In genomic region chr12:32108829-32109228, GRCh38 we compare ENCODE assay signal across 9 cellular contexts. TPM values are rescaled to one million over a fixed set of nuclear protein-coding genes. Genes with fewer than 3 reads are reported as not detected.
DNase-seq lines count a peak whose midpoint lies in the region; ATAC-seq and TF ChIP-seq lines count a peak whose summit lies in the region.
"Had no signal": no experiment of that assay in that cellular context is flagged by ENCODE, and none has a peak within 500 bp of the region (broad histone marks: within the 10 kb centered on the region; RNA-seq: fewer than 3 reads in every experiment).

No MANE protein-coding gene starts in this region.

- H3K9me3 Mint-ChIP-seq in activated T-cell treated with anti-CD3 and anti-CD28 coated beads, Interleukin-2, amount 50 U/mL, for 4 hours: no peaks in the 10 kb centered on the region
- H3K9me3 Mint-ChIP-seq in T-cell: no peaks in the 10 kb centered on the region

- POLR2A ChIA-PET in T-cell (lab: Charles Lee): no interaction called here

- H3K27me3 Mint-ChIP-seq in activated T-cell treated with anti-CD3 and anti-CD28 coated beads, Interleukin-2, amount 50 U/mL, for 4 hours (ENCODE audit: low read depth): no peaks in the 10 kb centered on the region
- no peaks in the 10 kb centered on the region for H3K27me3 Mint-ChIP-seq in T-cell

- H3K4me3 ChIP-seq in fibroblast of mammary gland (ENCODE audit: control insufficient read depth, low read depth, low read length): peak overlapping the region; percentile 95

- CTCF ChIA-PET in T-cell (lab: Charles Lee): interaction anchor here in 1 of 2 donors (0.7 kb wide), 1 partner anchor 203 kb away, joined by 3 read pairs; no protein-coding TSS in a partner anchor

- H3K4me3 Mint-ChIP-seq in activated T-cell treated with anti-CD3 and anti-CD28 coated beads, Interleukin-2, amount 50 U/mL, for 4 hours: peak overlapping the region; percentile 40
- peak overlapping the region; percentile 65 to 93 (median 69) for H3K4me3 Mint-ChIP-seq in T-cell

- no peak for TF ChIP-seq CTCF in fibroblast of mammary gland (conservative IDR thresholded peaks at IDR 0.05; ENCODE audit: control insufficient read depth, insufficient read depth, low read depth, low read length)

- peaks cover 27% of the 10 kb centered on the region for H3K4me1 Mint-ChIP-seq in activated T-cell treated with anti-CD3 and anti-CD28 coated beads, Interleukin-2, amount 50 U/mL, for 4 hours (ENCODE audit: low read depth)
- peaks cover 29 to 36% (median 33%) of the 10 kb centered on the region in 3 donors for H3K4me1 Mint-ChIP-seq in T-cell

- peak overlapping the region in 1 of 2 donors; percentile 78 for H3K27ac Mint-ChIP-seq in T-cell

- H3K36me3 Mint-ChIP-seq in activated T-cell treated with anti-CD3 and anti-CD28 coated beads, Interleukin-2, amount 50 U/mL, for 4 hours (ENCODE audit: insufficient read depth): peaks cover 6% of the 10 kb centered on the region
- H3K36me3 Mint-ChIP-seq in T-cell: peaks cover 10% of the 10 kb centered on the region

- ATAC-seq in activated T-cell treated with anti-CD3 and anti-CD28 coated beads, Interleukin-2, amount 50 U/mL, for 4 hours: no peak
- no peak for ATAC-seq in T-cell (replicated peaks in 1 of 4)
- no peak for ATAC-seq in GM18511 (IDR thresholded peaks at IDR 0.05; ENCODE audit: unreplicated experiment)

- DNase-seq in activated T-cell treated with anti-CD3 and anti-CD28 coated beads, Interleukin-2, amount 50 U/mL, for 4 hours: no peak
- no peak for DNase-seq in activated T-cell treated with anti-CD3 and anti-CD28 coated beads, Interleukin-2, amount 50 U/mL, for 48 hours
- no peak for DNase-seq in T-cell
- DNase-seq in fibroblast of mammary gland (ENCODE audit: low read depth): no peak
- peak; percentile 52 for DNase-seq in superior temporal gyrus (ENCODE audit: extremely low spot score)
- DNase-seq in NCI-H345 treated with DMSO at 0.1 percent for 48 hours (lab: John Stamatoyannopoulos, UW; ENCODE audit: unreplicated experiment): no peak
- no peak for DNase-seq in activated CD8-positive, alpha-beta memory T cell treated with anti-CD3 and anti-CD28 coated beads for 24 hours
- DNase-seq: NCI-H1048 had no signal

RNA-seq across cellular contexts. Expression of gene BICD1, which starts 2.2 kb away (rescaled TPM):
- total RNA-seq in activated T-cell treated with anti-CD3 and anti-CD28 coated beads, Interleukin-2, amount 50 U/mL, for 4 hours: 10 to 100 TPM; 17.9 to 19.5 (median 18.9) TPM
- total RNA-seq in T-cell: 10 to 100 TPM; 17.2 to 19.6 (median 19.1) TPM
